In genomic region chr19:10874019-10874418, GRCh38 we compare ENCODE assay signal across 13 cellular contexts. TPM values are rescaled to one million over a fixed set of nuclear protein-coding genes. Genes with fewer than 3 reads are reported as not detected.
A peak's percentile ranks its signal among the peaks of the same experiment; 100 is the strongest.
DNase-seq lines count a peak whose midpoint lies in the region; ATAC-seq, FAIRE-seq and TF ChIP-seq lines count a peak whose summit lies in the region.
"Had no signal": no experiment of that assay in that cellular context is flagged by ENCODE, and none has a peak within 500 bp of the region (broad histone marks: within the 10 kb centered on the region; RNA-seq: fewer than 3 reads in every experiment).

No MANE protein-coding gene starts in this region.

- no peaks in the 10 kb centered on the region for H3K9me3 ChIP-seq in mammary epithelial cell (replicated peaks; ENCODE audit: insufficient read depth, low read length)
- H3K9me3 ChIP-seq: uterus had no signal

- no peak overlapping the region for H3K27ac Mint-ChIP-seq in MCF 10A (ENCODE audit: low read depth, unreplicated experiment)
- no peak overlapping the region for H3K27ac Mint-ChIP-seq in activated naive CD8-positive, alpha-beta T cell treated with anti-CD3 and anti-CD28 coated beads, Interleukin-2, amount 10 ng/mL, durations not matched to agents 7 days and 5 days
- peak overlapping the region; percentile 83 for H3K27ac Mint-ChIP-seq in stimulated activated memory B cell treated with anti-CD40 and anti-IgM and Interleukin-4, amounts not matched to agents 10 μg/mL and 1 μg/mL and 100 μg/mL, for 72 hours

- WGBS in mammary epithelial cell (ENCODE audit: low coverage, missing lambda C conversion rate): 83% methylated on average over 1 of the region's 1 CpG

- no peak for TF ChIP-seq POLR2A in GM12892 (IDR thresholded peaks at IDR 0.05; ENCODE audit: low read depth, low read length)

- no peaks in the 10 kb centered on the region for H3K36me3 ChIP-seq in mammary epithelial cell (ENCODE audit: insufficient read depth, low read length)
- H3K36me3 ChIP-seq: uterus had no signal

- H2AFZ ChIP-seq in mammary epithelial cell (ENCODE audit: low read depth, low read length): no peak overlapping the region

- H3K4me1 Mint-ChIP-seq in MCF 10A (ENCODE audit: insufficient read depth, unreplicated experiment): peaks cover 3% of the 10 kb centered on the region
- H3K4me1 Mint-ChIP-seq in activated naive CD8-positive, alpha-beta T cell treated with anti-CD3 and anti-CD28 coated beads, Interleukin-2, amount 10 ng/mL, durations not matched to agents 7 days and 5 days: peaks cover 26% of the 10 kb centered on the region
- peaks cover 72% of the 10 kb centered on the region for H3K4me1 Mint-ChIP-seq in stimulated activated memory B cell treated with anti-CD40 and anti-IgM and Interleukin-4, amounts not matched to agents 10 μg/mL and 1 μg/mL and 100 μg/mL, for 72 hours

- intact Hi-C loops in mammary epithelial cell (cut with micrococcal nuclease) (loop anchor here (10.0 kb wide), 1 partner anchor 211 kb away; the partner anchor contains the start of gene LDLR), MCF 10A (cut with micrococcal nuclease) (loop anchor here (5.0 kb wide), 1 partner anchor 43 kb away; no protein-coding TSS in a partner anchor)

- no peaks in the 10 kb centered on the region for H3K9me3 Mint-ChIP-seq in MCF 10A (ENCODE audit: unreplicated experiment)
- no peaks in the 10 kb centered on the region for H3K9me3 Mint-ChIP-seq in activated naive CD8-positive, alpha-beta T cell treated with anti-CD3 and anti-CD28 coated beads, Interleukin-2, amount 10 ng/mL, durations not matched to agents 7 days and 5 days
- H3K9me3 Mint-ChIP-seq in stimulated activated memory B cell treated with anti-CD40 and anti-IgM and Interleukin-4, amounts not matched to agents 10 μg/mL and 1 μg/mL and 100 μg/mL, for 72 hours: no peaks in the 10 kb centered on the region

- peaks cover 7% of the 10 kb centered on the region for H3K36me3 Mint-ChIP-seq in MCF 10A (ENCODE audit: insufficient read depth, unreplicated experiment)
- H3K36me3 Mint-ChIP-seq in activated naive CD8-positive, alpha-beta T cell treated with anti-CD3 and anti-CD28 coated beads, Interleukin-2, amount 10 ng/mL, durations not matched to agents 7 days and 5 days: peaks cover 1% of the 10 kb centered on the region
- H3K36me3 Mint-ChIP-seq in stimulated activated memory B cell treated with anti-CD40 and anti-IgM and Interleukin-4, amounts not matched to agents 10 μg/mL and 1 μg/mL and 100 μg/mL, for 72 hours: peaks cover 6% of the 10 kb centered on the region

- no peaks in the 10 kb centered on the region for H3K27me3 ChIP-seq in mammary epithelial cell (ENCODE audit: insufficient read depth, low read length)
- H3K27me3 ChIP-seq: uterus had no signal

- DNase-seq in mammary epithelial cell: no peak
- no peak for DNase-seq in MCF 10A (ENCODE audit: unreplicated experiment)
- no peak for DNase-seq in activated naive CD8-positive, alpha-beta T cell treated with anti-CD3 and anti-CD28 coated beads, Interleukin-2, amount 10 ng/mL, durations not matched to agents 7 days and 5 days
- no peak for DNase-seq in GM12892 (ENCODE audit: insufficient read length)
- DNase-seq: anterior cingulate cortex, GDM1, MM.1S, NCI-H510A, Right ventricle myocardium superior, uterus had no signal

- no peak overlapping the region for H3K4me3 ChIP-seq in mammary epithelial cell (replicated peaks in 1 of 3; ENCODE audit: insufficient read depth in 1 of 3, low read depth in 2 of 3, low read length in 3 of 3)
- H3K4me3 ChIP-seq: uterus had no signal

- H3K27ac ChIP-seq in mammary epithelial cell (ENCODE audit: insufficient read depth, low read depth, low read length): no peak overlapping the region

- H3K27me3 Mint-ChIP-seq in MCF 10A (ENCODE audit: insufficient read depth, unreplicated experiment): no peaks in the 10 kb centered on the region
- no peaks in the 10 kb centered on the region for H3K27me3 Mint-ChIP-seq in activated naive CD8-positive, alpha-beta T cell treated with anti-CD3 and anti-CD28 coated beads, Interleukin-2, amount 10 ng/mL, durations not matched to agents 7 days and 5 days
- no peaks in the 10 kb centered on the region for H3K27me3 Mint-ChIP-seq in stimulated activated memory B cell treated with anti-CD40 and anti-IgM and Interleukin-4, amounts not matched to agents 10 μg/mL and 1 μg/mL and 100 μg/mL, for 72 hours

- CTCF ChIA-PET in mammary epithelial cell (lab: Charles Lee; ENCODE audit: low non-redundant PET): no interaction called here
- CTCF ChIA-PET in MCF 10A (lab: Yijun Ruan, JAX): interaction anchor here (1.3 to 1.9 kb wide), 4 partner anchors 10 to 68 kb away, joined by 4 to 11 read pairs (median 6); no protein-coding TSS in a partner anchor

- no peak for FAIRE-seq in GM12892 (lab: Jason Lieb, UNC)
- FAIRE-seq: H54 had no signal

- no peak overlapping the region for H3K4me2 ChIP-seq in mammary epithelial cell (ENCODE audit: insufficient read depth, low read depth, low read length)

- TF ChIP-seq CTCF in mammary epithelial cell (conservative IDR thresholded peaks at IDR 0.05 in 1 of 2, IDR thresholded peaks at IDR 0.05 in 1 of 2; ENCODE audit: extremely low read depth in 1 of 2, insufficient read depth in 1 of 2, low read depth in 1 of 2, low read length in 2 of 2): no peak
- no peak for TF ChIP-seq CTCF in MCF 10A (IDR thresholded peaks at IDR 0.05; ENCODE audit: unreplicated experiment)

- H3K4me1 ChIP-seq in mammary epithelial cell (ENCODE audit: insufficient read depth, low read length): peaks cover 7% of the 10 kb centered on the region

- dilution Hi-C loops in mammary epithelial cell (cut with HindIII; ENCODE audit: low sequenced_read_pairs): no loop called here

- no peak overlapping the region for H3K4me3 Mint-ChIP-seq in MCF 10A (ENCODE audit: unreplicated experiment)
- H3K4me3 Mint-ChIP-seq in activated naive CD8-positive, alpha-beta T cell treated with anti-CD3 and anti-CD28 coated beads, Interleukin-2, amount 10 ng/mL, durations not matched to agents 7 days and 5 days: peak overlapping the region; percentile 25
- peak overlapping the region; percentile 67 for H3K4me3 Mint-ChIP-seq in stimulated activated memory B cell treated with anti-CD40 and anti-IgM and Interleukin-4, amounts not matched to agents 10 μg/mL and 1 μg/mL and 100 μg/mL, for 72 hours

- no peaks in the 10 kb centered on the region for H4K20me1 ChIP-seq in mammary epithelial cell (ENCODE audit: insufficient read depth, low read length)

- ATAC-seq in activated naive CD8-positive, alpha-beta T cell treated with anti-CD3 and anti-CD28 coated beads, Interleukin-2, amount 10 ng/mL, durations not matched to agents 7 days and 5 days (ENCODE audit: low read depth): no peak
- ATAC-seq in stimulated activated memory B cell treated with anti-CD40 and anti-IgM and Interleukin-4, amounts not matched to agents 10 μg/mL and 1 μg/mL and 100 μg/mL, for 72 hours: no peak
- no peak for ATAC-seq in HG02981 (IDR thresholded peaks at IDR 0.05; ENCODE audit: unreplicated experiment)

- in situ Hi-C loops in mammary epithelial cell (cut with MboI; ENCODE audit: low sequenced_read_pairs in 2 of 2): no loop called here

- POLR2A ChIA-PET in MCF 10A (lab: Yijun Ruan, JAX): interaction anchor here (0.6 to 3.7 kb wide), 5 partner anchors 38 to 631 kb away, joined by 3 to 29 read pairs (median 4); partner anchors contain the start of genes TIMM29, TMED1 and YIPF2
- POLR2A ChIA-PET in activated naive CD8-positive, alpha-beta T cell treated with anti-CD3 and anti-CD28 coated beads, Interleukin-2, amount 10 ng/mL, durations not matched to agents 7 days and 5 days (lab: Charles Lee): interaction anchor here (0.6 kb wide), 1 partner anchor 8 kb away, joined by 3 read pairs; no protein-coding TSS in a partner anchor

- H3K79me2 ChIP-seq in mammary epithelial cell (ENCODE audit: insufficient read depth, low read length): peaks cover 69% of the 10 kb centered on the region

- H3K9ac ChIP-seq in mammary epithelial cell (ENCODE audit: insufficient read depth, low read length): no peak overlapping the region

- BruUV-seq in mammary epithelial cell (replicated peaks; lab: Mats Ljungman, UMichigan) (TSS peak; percentile 15), MCF 10A (replicated peaks; lab: Mats Ljungman, UMichigan) (no TSS peak)

RNA-seq across cellular contexts. Expression of gene CARM1, which starts 2.7 kb away (rescaled TPM):
- total RNA-seq in mammary epithelial cell (10 to 100 TPM; 29.2 to 58.5 TPM), MCF 10A (2022) (49.5 and 51.7 TPM in 2 replicates)
- polyA plus RNA-seq in mammary epithelial cell: 56.7 TPM
- 38.8 TPM for polyA minus RNA-seq in mammary epithelial cell
- total RNA-seq in activated naive CD8-positive, alpha-beta T cell treated with anti-CD3 and anti-CD28 coated beads, Interleukin-2, amount 10 ng/mL, durations not matched to agents 7 days and 5 days: 10 to 100 TPM; 28.3 to 31.5 TPM
- 43.0 TPM for polyA plus RNA-seq in GM12892 (2012; ENCODE audit: missing spikeins)

RNA-seq across cellular contexts. Expression of gene C19orf38, which starts 25.8 kb away (rescaled TPM):
- total RNA-seq in mammary epithelial cell (under 1 TPM; 0.33 to 0.50 TPM), MCF 10A (2022) (0.30 and 0.49 TPM in 2 replicates)
- polyA plus RNA-seq in mammary epithelial cell: 0.07 TPM
- not detected for polyA minus RNA-seq in mammary epithelial cell
- total RNA-seq in activated naive CD8-positive, alpha-beta T cell treated with anti-CD3 and anti-CD28 coated beads, Interleukin-2, amount 10 ng/mL, durations not matched to agents 7 days and 5 days: 1 to 10 TPM; 1.9 to 2.2 TPM
- 5.8 TPM for polyA plus RNA-seq in GM12892 (2012; ENCODE audit: missing spikeins)

RNA-seq across cellular contexts. Expression of gene TMED1, which starts 38.0 kb away (rescaled TPM):
- total RNA-seq in mammary epithelial cell (10 to 100 TPM; 21.3 to 26.7 TPM), MCF 10A (2022) (16.5 and 23.2 TPM in 2 replicates)
- polyA plus RNA-seq in mammary epithelial cell: 34.4 TPM
- polyA minus RNA-seq in mammary epithelial cell: 11.4 TPM
- 10 to 100 TPM in 1 of 2 experiments, 1 to 10 TPM in 1; 8.6 to 11.8 TPM for total RNA-seq in activated naive CD8-positive, alpha-beta T cell treated with anti-CD3 and anti-CD28 coated beads, Interleukin-2, amount 10 ng/mL, durations not matched to agents 7 days and 5 days
- polyA plus RNA-seq in GM12892 (2012; ENCODE audit: missing spikeins): 10.2 TPM

RNA-seq across cellular contexts. Expression of gene YIPF2, which starts 54.4 kb away (rescaled TPM):
- total RNA-seq in mammary epithelial cell (100 to 1,000 TPM in 1 of 2 donors, 10 to 100 TPM in 1; 57.1 to 112 TPM), MCF 10A (2022) (65.5 and 75.3 TPM in 2 replicates)
- polyA plus RNA-seq in mammary epithelial cell: 52.0 TPM
- polyA minus RNA-seq in mammary epithelial cell: 39.4 TPM
- 10 to 100 TPM; 21.7 to 24.7 TPM for total RNA-seq in activated naive CD8-positive, alpha-beta T cell treated with anti-CD3 and anti-CD28 coated beads, Interleukin-2, amount 10 ng/mL, durations not matched to agents 7 days and 5 days
- polyA plus RNA-seq in GM12892 (2012; ENCODE audit: missing spikeins): 16.5 TPM

RNA-seq across cellular contexts. Expression of gene TIMM29, which starts 54.6 kb away (rescaled TPM):
- 10 to 100 TPM; 17.2 to 28.8 TPM for total RNA-seq in mammary epithelial cell
- 7.7 TPM for polyA plus RNA-seq in mammary epithelial cell
- polyA minus RNA-seq in mammary epithelial cell: 2.2 TPM
- 18.3 and 19.3 TPM in 2 replicates for total RNA-seq in MCF 10A (2022)
- total RNA-seq in activated naive CD8-positive, alpha-beta T cell treated with anti-CD3 and anti-CD28 coated beads, Interleukin-2, amount 10 ng/mL, durations not matched to agents 7 days and 5 days: 10 to 100 TPM; 29.7 to 31.3 TPM
- 12.4 TPM for polyA plus RNA-seq in GM12892 (2012; ENCODE audit: missing spikeins)
